Comparison of ENCODE assay signal across 1 cellular context in genomic region chr14:22547309-22547947, GRCh38.
TF ChIP-seq lines count a peak whose summit lies in the region.

No MANE protein-coding gene starts in this region.

TF ChIP-seq in HepG2, 621 proteins besides CTCF, POLR2A, EP300 and RAD21:
- TF ChIP-seq SMC3 (IDR thresholded peaks at IDR 0.05; ENCODE audit: low read length) (no peak), STAT5B (CRISPR knock-in tag; IDR thresholded peaks at IDR 0.05) (no peak), ZXDC (CRISPR knock-in tag; IDR thresholded peaks at IDR 0.05) (no peak), CBFB (CRISPR knock-in tag; IDR thresholded peaks at IDR 0.05) (no peak)
- TF ChIP-seq, protein P1, sequence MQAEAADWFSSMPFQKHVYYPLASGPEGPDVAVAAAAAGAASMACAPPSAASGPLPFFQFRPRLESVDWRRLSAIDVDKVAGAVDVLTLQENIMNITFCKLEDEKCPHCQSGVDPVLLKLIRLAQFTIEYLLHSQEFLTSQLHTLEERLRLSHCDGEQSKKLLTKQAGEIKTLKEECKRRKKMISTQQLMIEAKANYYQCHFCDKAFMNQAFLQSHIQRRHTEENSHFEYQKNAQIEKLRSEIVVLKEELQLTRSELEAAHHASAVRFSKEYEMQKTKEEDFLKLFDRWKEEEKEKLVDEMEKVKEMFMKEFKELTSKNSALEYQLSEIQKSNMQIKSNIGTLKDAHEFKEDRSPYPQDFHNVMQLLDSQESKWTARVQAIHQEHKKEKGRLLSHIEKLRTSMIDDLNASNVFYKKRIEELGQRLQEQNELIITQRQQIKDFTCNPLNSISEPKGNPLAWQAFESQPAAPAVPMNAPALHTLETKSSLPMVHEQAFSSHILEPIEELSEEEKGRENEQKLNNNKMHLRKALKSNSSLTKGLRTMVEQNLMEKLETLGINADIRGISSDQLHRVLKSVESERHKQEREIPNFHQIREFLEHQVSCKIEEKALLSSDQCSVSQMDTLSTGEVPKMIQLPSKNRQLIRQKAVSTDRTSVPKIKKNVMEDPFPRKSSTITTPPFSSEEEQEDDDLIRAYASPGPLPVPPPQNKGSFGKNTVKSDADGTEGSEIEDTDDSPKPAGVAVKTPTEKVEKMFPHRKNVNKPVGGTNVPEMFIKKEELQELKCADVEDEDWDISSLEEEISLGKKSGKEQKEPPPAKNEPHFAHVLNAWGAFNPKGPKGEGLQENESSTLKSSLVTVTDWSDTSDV (CRISPR knock-in tag; IDR thresholded peaks at IDR 0.05), result 0 out of 2 replicates have a peak, but pooled peaks have one; percentile 28
